7 cellular contexts compared by ENCODE assay signal in genomic region chr10:14659137-14659536, GRCh38.
DNase-seq lines count a peak whose midpoint lies in the region; TF ChIP-seq lines count a peak whose summit lies in the region.
"Not testable (repeated sequence)": the region's sequence is repeated elsewhere in the genome, so short reads cannot be mapped to it uniquely, and the experiment has no call there.

No MANE protein-coding gene starts in this region.

- H3K27me3 Mint-ChIP-seq in CD8-positive, alpha-beta memory T cell; activated CD4-positive, alpha-beta memory T cell treated with anti-CD3 and anti-CD28 coated beads, Interleukin-2, amount 10 ng/mL, durations not matched to agents 7 days and 5 days; activated naive CD4-positive, alpha-beta T cell treated with anti-CD3 and anti-CD28 coated beads, Interleukin-2, amount 50 U/mL, for 24 hours: not testable (repeated sequence)

- DNase-seq in CD8-positive, alpha-beta memory T cell; HL-60 (ENCODE audit: low read depth in 1 of 2, low spot score in 1 of 2); RWPE1 (ENCODE audit: low spot score); activated CD4-positive, alpha-beta memory T cell treated with anti-CD3 and anti-CD28 coated beads, Interleukin-2, amount 10 ng/mL, durations not matched to agents 7 days and 5 days; epithelial cell of prostate (ENCODE audit: low read depth, low spot score): not testable (repeated sequence)

- not testable (repeated sequence) for H3K36me3 ChIP-seq in CD8-positive, alpha-beta memory T cell (ENCODE audit: insufficient read depth, low read length)

- H3K36me3 Mint-ChIP-seq in CD8-positive, alpha-beta memory T cell, result not testable (repeated sequence)
- peaks cover 26% of the 10 kb centered on the region for H3K36me3 Mint-ChIP-seq in activated CD4-positive, alpha-beta memory T cell treated with anti-CD3 and anti-CD28 coated beads, Interleukin-2, amount 10 ng/mL, durations not matched to agents 7 days and 5 days (ENCODE audit: low read depth)
- H3K36me3 Mint-ChIP-seq in activated naive CD4-positive, alpha-beta T cell treated with anti-CD3 and anti-CD28 coated beads, Interleukin-2, amount 50 U/mL, for 24 hours, result peaks cover 10% of the 10 kb centered on the region

- peaks cover 42% of the 10 kb centered on the region for H3K4me1 ChIP-seq in CD8-positive, alpha-beta memory T cell (ENCODE audit: insufficient read depth, low read length)

- peak overlapping the region; percentile 29 for H3K4me3 ChIP-seq in CD8-positive, alpha-beta memory T cell (ENCODE audit: low read length)
- not testable (repeated sequence) for H3K4me3 ChIP-seq in HL-60 (replicated peaks; ENCODE audit: insufficient read depth, low read length); skin epidermis

- H3K27ac Mint-ChIP-seq in CD8-positive, alpha-beta memory T cell, result peak overlapping the region; percentile 83 to 95 (median 88)
- peak overlapping the region; percentile 94 for H3K27ac Mint-ChIP-seq in activated CD4-positive, alpha-beta memory T cell treated with anti-CD3 and anti-CD28 coated beads, Interleukin-2, amount 10 ng/mL, durations not matched to agents 7 days and 5 days
- peak overlapping the region; percentile 33 for H3K27ac Mint-ChIP-seq in activated naive CD4-positive, alpha-beta T cell treated with anti-CD3 and anti-CD28 coated beads, Interleukin-2, amount 50 U/mL, for 24 hours

- POLR2A ChIA-PET in CD8-positive, alpha-beta memory T cell (lab: Charles Lee), result interaction anchor here (0.5 to 0.6 kb wide), 2 partner anchors 115 to 1382 kb away, joined by 3 read pairs; no protein-coding TSS in a partner anchor
- POLR2A ChIA-PET in RWPE1 (lab: Yijun Ruan, JAX; ENCODE audit: low non-redundant PET), result not testable (repeated sequence)
- POLR2A ChIA-PET in activated CD4-positive, alpha-beta memory T cell treated with anti-CD3 and anti-CD28 coated beads, Interleukin-2, amount 10 ng/mL, durations not matched to agents 7 days and 5 days (lab: Charles Lee), result interaction anchor here (1.4 to 2.1 kb wide), 3 partner anchors 11 to 178 kb away, joined by 5 to 16 read pairs (median 6); partner anchors contain the start of genes CDNF, HSPA14 and MSANTD7

- H3K4me3 Mint-ChIP-seq in CD8-positive, alpha-beta memory T cell, result peak overlapping the region; percentile 46 to 81 (median 70)
- peak overlapping the region; percentile 56 for H3K4me3 Mint-ChIP-seq in activated CD4-positive, alpha-beta memory T cell treated with anti-CD3 and anti-CD28 coated beads, Interleukin-2, amount 10 ng/mL, durations not matched to agents 7 days and 5 days
- H3K4me3 Mint-ChIP-seq in activated naive CD4-positive, alpha-beta T cell treated with anti-CD3 and anti-CD28 coated beads, Interleukin-2, amount 50 U/mL, for 24 hours, result peak overlapping the region; percentile 59

- H3K27me3 ChIP-seq in CD8-positive, alpha-beta memory T cell (ENCODE audit: insufficient read depth, low read length, poor library complexity, severe bottlenecking); HL-60 (ENCODE audit: insufficient read depth, poor library complexity, severe bottlenecking): not testable (repeated sequence)

- H3K9me3 Mint-ChIP-seq in CD8-positive, alpha-beta memory T cell; activated naive CD4-positive, alpha-beta T cell treated with anti-CD3 and anti-CD28 coated beads, Interleukin-2, amount 50 U/mL, for 24 hours: not testable (repeated sequence)
- peaks cover 11% of the 10 kb centered on the region for H3K9me3 Mint-ChIP-seq in activated CD4-positive, alpha-beta memory T cell treated with anti-CD3 and anti-CD28 coated beads, Interleukin-2, amount 10 ng/mL, durations not matched to agents 7 days and 5 days

- peaks cover 33 to 93% (median 81%) of the 10 kb centered on the region in 3 donors for H3K4me1 Mint-ChIP-seq in CD8-positive, alpha-beta memory T cell
- H3K4me1 Mint-ChIP-seq in activated CD4-positive, alpha-beta memory T cell treated with anti-CD3 and anti-CD28 coated beads, Interleukin-2, amount 10 ng/mL, durations not matched to agents 7 days and 5 days, result peaks cover 66% of the 10 kb centered on the region
- H3K4me1 Mint-ChIP-seq in activated naive CD4-positive, alpha-beta T cell treated with anti-CD3 and anti-CD28 coated beads, Interleukin-2, amount 50 U/mL, for 24 hours, result peaks cover 87% of the 10 kb centered on the region

- H3K9me3 ChIP-seq in CD8-positive, alpha-beta memory T cell (ENCODE audit: low read length), result not testable (repeated sequence)

- peak overlapping the region; percentile 34 for H3K27ac ChIP-seq in CD8-positive, alpha-beta memory T cell (ENCODE audit: low read depth, low read length)
- H3K27ac ChIP-seq in HL-60 (replicated peaks) (peak overlapping the region; percentile 91), RWPE1 (peak overlapping the region; percentile 66), epithelial cell of prostate (peak overlapping the region; percentile 62), skin epidermis (peak overlapping the region in 11 of 21 experiments; percentile 4 to 66 (median 35))

- CTCF ChIA-PET in CD8-positive, alpha-beta memory T cell (lab: Charles Lee), result interaction anchor here (0.9 kb wide), 1 partner anchor 100 kb away, joined by 3 read pairs; no protein-coding TSS in a partner anchor
- CTCF ChIA-PET in RWPE1 (lab: Yijun Ruan, JAX), result not testable (repeated sequence)
- CTCF ChIA-PET in activated CD4-positive, alpha-beta memory T cell treated with anti-CD3 and anti-CD28 coated beads, Interleukin-2, amount 10 ng/mL, durations not matched to agents 7 days and 5 days (lab: Charles Lee), result interaction anchor here (0.6 kb wide), 1 partner anchor 476 kb away, joined by 3 read pairs; no protein-coding TSS in a partner anchor

- TF ChIP-seq CTCF in HL-60 (IDR thresholded peaks at IDR 0.05; ENCODE audit: insufficient read depth, low read length); RWPE1 (conservative IDR thresholded peaks at IDR 0.05; ENCODE audit: low read depth): not testable (repeated sequence)

Comparison
In these comparisons a context has a peak if more than half of its experiments do, and no peak if none do; other contexts are left out.
1. H3K27ac ChIP-seq: peak in every context shown above with its lines; median percentile 91 in HL-60; 66 in RWPE1; 62 in epithelial cell of prostate; 35 in skin epidermis; 34 in CD8-positive, alpha-beta memory T cell.
2. H3K27ac Mint-ChIP-seq: peak in every context shown above with its lines; median percentile 94 in activated CD4-positive, alpha-beta memory T cell treated with anti-CD3 and anti-CD28 coated beads, Interleukin-2, amount 10 ng/mL, durations not matched to agents 7 days and 5 days; 88 in CD8-positive, alpha-beta memory T cell; 33 in activated naive CD4-positive, alpha-beta T cell treated with anti-CD3 and anti-CD28 coated beads, Interleukin-2, amount 50 U/mL, for 24 hours.